ENCODE assay signal across 8 cellular contexts in the genomic region with DNA sequence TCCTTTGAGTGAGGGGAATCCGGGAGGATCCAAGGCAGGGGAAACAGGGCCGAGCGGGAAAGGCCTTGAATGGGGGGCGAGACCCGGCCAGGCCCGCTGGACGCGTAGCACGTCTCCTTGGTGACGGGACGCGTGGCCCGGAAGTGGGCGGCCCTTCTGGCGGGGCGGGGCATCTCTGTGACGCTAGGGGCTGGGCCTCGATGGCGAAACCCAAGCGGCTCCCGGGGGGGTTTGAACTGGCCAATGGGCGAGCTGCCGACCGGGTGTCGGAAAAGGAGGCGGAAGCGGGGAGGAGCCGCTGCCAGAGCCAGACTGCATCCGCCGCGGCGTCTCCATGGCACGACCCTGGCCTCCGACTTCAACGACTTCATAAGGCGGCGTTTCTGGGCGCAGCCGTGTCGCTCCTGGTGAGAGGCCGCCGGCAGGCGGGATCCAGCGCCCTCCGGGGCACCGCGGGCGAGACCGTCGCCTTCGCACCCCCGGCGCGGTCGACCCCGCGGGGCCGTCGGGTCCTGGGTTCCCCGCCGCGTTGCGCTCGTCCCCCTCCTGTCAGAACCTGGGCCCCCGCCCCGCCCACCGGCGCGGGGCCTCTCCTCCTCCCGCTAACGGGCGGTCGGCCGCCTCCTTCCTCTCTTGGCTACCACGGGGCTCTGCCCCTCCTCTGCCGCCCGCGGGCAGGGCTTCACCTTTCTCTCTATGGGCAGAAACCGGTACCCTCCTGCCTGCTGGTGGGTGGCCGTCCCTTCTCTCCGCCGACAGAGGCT. TPM values are rescaled to one million over a fixed set of nuclear protein-coding genes. Genes with fewer than 3 reads are reported as not detected.
DNase-seq lines count a peak whose midpoint lies in the region; ATAC-seq, FAIRE-seq and TF ChIP-seq lines count a peak whose summit lies in the region.

A gene (plus strand): TSS at position 158 of the 764 bp plus-strand sequence. CDS start 86 bp downstream, at position 244.

- H3K4me3 Mint-ChIP-seq in activated naive CD8-positive, alpha-beta T cell treated with anti-CD3 and anti-CD28 coated beads, Interleukin-2, amount 10 ng/mL, durations not matched to agents 7 days and 5 days, result peak within 1 kb of the TSS; percentile 96

- H3K27me3 Mint-ChIP-seq in activated naive CD8-positive, alpha-beta T cell treated with anti-CD3 and anti-CD28 coated beads, Interleukin-2, amount 10 ng/mL, durations not matched to agents 7 days and 5 days, result no peaks in the 10 kb centered on the region

- peak within 1 kb of the TSS; percentile 91 for H3K4me3 ChIP-seq in GM12875 (ENCODE audit: low read depth, low read length)
- peak within 1 kb of the TSS; percentile 95 to 99 (median 98) for H3K4me3 ChIP-seq in pancreas
- peak within 1 kb of the TSS; percentile 24 to 90 (median 70) for H3K4me3 ChIP-seq in thyroid gland (replicated peaks in 1 of 3)

- H3K4me1 ChIP-seq in pancreas (peaks cover 0 to 2% (median 0%) of the 10 kb centered on the region in 3 donors), thyroid gland (peaks cover 6% of the 10 kb centered on the region in 2 donors)

- 0% methylated on average over 39 to 82 of the region's 82 CpGs for WGBS in pancreas, 2 donors
- WGBS in thyroid gland, 2 donors, result 0 to 1% methylated on average over 27 of the region's 82 CpGs

- H3K27ac ChIP-seq in pancreas, result peak within 1 kb of the TSS; percentile 38 to 76 (median 56)
- H3K27ac ChIP-seq in thyroid gland, result peak within 1 kb of the TSS; percentile 30 to 81 (median 49)

- H3K36me3 ChIP-seq in pancreas (no peaks in the 10 kb centered on the region), thyroid gland (peaks cover 0 to 11% of the 10 kb centered on the region in 2 donors)

- DNase-seq in NCI-H1417 treated with DMSO at 0.1 percent for 48 hours (lab: John Stamatoyannopoulos, UW), result peak; percentile 90
- DNase-seq in SW 1271 (lab: John Stamatoyannopoulos, UW), result peak; percentile 92 to 95
- DNase-seq in activated naive CD8-positive, alpha-beta T cell treated with anti-CD3 and anti-CD28 coated beads, Interleukin-2, amount 10 ng/mL, durations not matched to agents 7 days and 5 days, result peak; percentile 99
- DNase-seq in Right ventricle myocardium inferior (ENCODE audit: missing footprints), result peak; percentile 98
- peak; percentile 98 to 99 (median 98) for DNase-seq in pancreas
- peak; percentile 98 for DNase-seq in thyroid gland

- peak within 1 kb of the TSS; percentile 94 for H3K27ac Mint-ChIP-seq in activated naive CD8-positive, alpha-beta T cell treated with anti-CD3 and anti-CD28 coated beads, Interleukin-2, amount 10 ng/mL, durations not matched to agents 7 days and 5 days

- H3K9me3 ChIP-seq in pancreas, result no peaks in the 10 kb centered on the region
- no peaks in the 10 kb centered on the region for H3K9me3 ChIP-seq in thyroid gland

- peak in 1 of 2 donors; percentile 73 for TF ChIP-seq POLR2A in thyroid gland (IDR thresholded peaks at IDR 0.05)

- H3K27me3 ChIP-seq in pancreas, result no peaks in the 10 kb centered on the region
- H3K27me3 ChIP-seq in thyroid gland, result no peaks in the 10 kb centered on the region

- TF ChIP-seq CTCF in GM12875 (IDR thresholded peaks at IDR 0.05; ENCODE audit: borderline replicate concordance, insufficient read depth, low read depth, low read length), result no peak
- TF ChIP-seq CTCF in pancreas (IDR thresholded peaks at IDR 0.05), result no peak
- TF ChIP-seq CTCF in thyroid gland (IDR thresholded peaks at IDR 0.05), result no peak

- peaks cover 16% of the 10 kb centered on the region for H3K36me3 Mint-ChIP-seq in activated naive CD8-positive, alpha-beta T cell treated with anti-CD3 and anti-CD28 coated beads, Interleukin-2, amount 10 ng/mL, durations not matched to agents 7 days and 5 days

- POLR2A ChIA-PET in activated naive CD8-positive, alpha-beta T cell treated with anti-CD3 and anti-CD28 coated beads, Interleukin-2, amount 10 ng/mL, durations not matched to agents 7 days and 5 days (lab: Charles Lee), result interaction anchor here (0.6 to 1.0 kb wide), 6 partner anchors 10 to 426 kb away, joined by 3 to 5 read pairs (median 3); a partner anchor contains a TSS

- H3K4me1 Mint-ChIP-seq in activated naive CD8-positive, alpha-beta T cell treated with anti-CD3 and anti-CD28 coated beads, Interleukin-2, amount 10 ng/mL, durations not matched to agents 7 days and 5 days, result peaks cover 18% of the 10 kb centered on the region

- peak; percentile 53 for FAIRE-seq in pancreas (lab: Jason Lieb, UNC)

- intact Hi-C loops in Right ventricle myocardium inferior (cut with DNase I) (loop anchor here (5.0 kb wide), 1 partner anchor 94 kb away; no protein-coding TSS in a partner anchor), pancreas (cut with DNase I) (no loop called here), thyroid gland (cut with DNase I) (loop anchor here (10.0 kb wide), 1 partner anchor 49 kb away; a partner anchor contains a TSS)

- ATAC-seq in HG02763 (IDR thresholded peaks at IDR 0.05; ENCODE audit: unreplicated experiment), result peak; percentile 91
- peak; percentile 89 for ATAC-seq in activated naive CD8-positive, alpha-beta T cell treated with anti-CD3 and anti-CD28 coated beads, Interleukin-2, amount 10 ng/mL, durations not matched to agents 7 days and 5 days (ENCODE audit: low read depth)
- ATAC-seq in Right ventricle myocardium inferior, result peak; percentile 94
- ATAC-seq in pancreas, result peak; percentile 97 to 98 (median 98)

- H3K9me3 Mint-ChIP-seq in activated naive CD8-positive, alpha-beta T cell treated with anti-CD3 and anti-CD28 coated beads, Interleukin-2, amount 10 ng/mL, durations not matched to agents 7 days and 5 days, result no peaks in the 10 kb centered on the region

RNA-seq across cellular contexts. Expression of the gene that starts here (rescaled TPM):
- total RNA-seq in activated naive CD8-positive, alpha-beta T cell treated with anti-CD3 and anti-CD28 coated beads, Interleukin-2, amount 10 ng/mL, durations not matched to agents 7 days and 5 days, result 10 to 100 TPM; 64.9 to 65.0 TPM
- 10.8 TPM for total RNA-seq in Right ventricle myocardium inferior
- total RNA-seq in pancreas, result 10 to 100 TPM in 2 of 6 donors, 1 to 10 TPM in 4; 8.0 to 14.5 (median 9.3) TPM
- polyA plus RNA-seq in pancreas, result 10 to 100 TPM; 10.9 to 15.0 TPM
- total RNA-seq in thyroid gland, result 10 to 100 TPM; 21.9 to 25.5 (median 22.4) TPM

Comparison
In these comparisons a context has a peak if more than half of its experiments do, and no peak if none do; other contexts are left out.
1. Peak in every context shown above with its lines: DNase-seq, ATAC-seq, H3K4me3 ChIP-seq and H3K27ac ChIP-seq.
2. intact Hi-C loops: an anchor here in Right ventricle myocardium inferior (5.0 kb wide) and thyroid gland (10.0 kb wide); none called in pancreas.